Comparison of ENCODE assay signal across 18 cellular contexts in the genomic region with DNA sequence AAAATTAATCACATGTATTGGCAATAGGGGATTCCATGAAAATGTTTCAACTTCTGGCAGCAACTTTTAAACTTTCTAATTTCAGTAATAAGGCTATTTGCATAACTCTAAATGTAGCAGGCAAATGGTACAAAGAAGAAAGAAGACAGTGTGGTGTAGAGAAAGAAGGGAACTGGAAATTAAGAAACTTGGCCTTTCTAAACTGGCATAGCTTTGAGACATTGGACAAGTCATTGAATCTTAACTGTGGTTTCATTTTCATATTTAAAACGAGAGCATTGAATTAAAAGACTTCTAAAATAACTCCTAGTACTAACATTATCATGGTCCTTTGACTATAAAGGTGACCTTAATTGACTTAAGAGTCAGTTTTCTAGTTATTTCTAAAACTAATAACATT.
A peak's percentile ranks its signal among the peaks of the same experiment; 100 is the strongest.
DNase-seq lines count a peak whose midpoint lies in the region; ATAC-seq, FAIRE-seq and TF ChIP-seq lines count a peak whose summit lies in the region.
"Had no signal": no experiment of that assay in that cellular context is flagged by ENCODE, and none has a peak within 500 bp of the region (broad histone marks: within the 10 kb centered on the region; RNA-seq: fewer than 3 reads in every experiment).

No MANE protein-coding gene starts in this region.

- peaks cover 20% of the 10 kb centered on the region for H3K4me1 ChIP-seq in OCI-LY7 (ENCODE audit: insufficient read depth, low read length, poor library complexity, severe bottlenecking)
- H3K4me1 ChIP-seq: SJCRH30 had no signal

- intact Hi-C loops in OCI-LY7 (cut with micrococcal nuclease; ENCODE audit: unreplicated experiment): no loop called here

- no peaks in the 10 kb centered on the region for H3K9me3 Mint-ChIP-seq in stimulated activated naive B cell treated with anti-CD40 and anti-IgM and Interleukin-4, amounts not matched to agents 10 μg/mL and 1 μg/mL and 100 μg/mL, for 72 hours
- H3K9me3 Mint-ChIP-seq: HFFc6 had no signal

- peaks cover 14 to 29% of the 10 kb centered on the region in 2 donors for H3K36me3 Mint-ChIP-seq in stimulated activated naive B cell treated with anti-CD40 and anti-IgM and Interleukin-4, amounts not matched to agents 10 μg/mL and 1 μg/mL and 100 μg/mL, for 72 hours

- no TSS peak for BruUV-seq in OCI-LY7 (replicated peaks; lab: Mats Ljungman, UMichigan)

- no peak overlapping the region for H3K4me3 Mint-ChIP-seq in stimulated activated naive B cell treated with anti-CD40 and anti-IgM and Interleukin-4, amounts not matched to agents 10 μg/mL and 1 μg/mL and 100 μg/mL, for 72 hours
- H3K4me3 Mint-ChIP-seq: HFFc6 had no signal

- ATAC-seq in HG02759 (IDR thresholded peaks at IDR 0.05; ENCODE audit: unreplicated experiment): peak; percentile 52
- peak; percentile 46 to 71 for ATAC-seq in stimulated activated naive B cell treated with anti-CD40 and anti-IgM and Interleukin-4, amounts not matched to agents 10 μg/mL and 1 μg/mL and 100 μg/mL, for 72 hours (replicated peaks)
- no peak for ATAC-seq in HG02571 (IDR thresholded peaks at IDR 0.05; ENCODE audit: unreplicated experiment)

- peak; percentile 60 for FAIRE-seq in GM18507 (lab: Jason Lieb, UNC)

- TF ChIP-seq CTCF in OCI-LY7 (conservative IDR thresholded peaks at IDR 0.05; ENCODE audit: low read length): no peak

- H3K27me3 Mint-ChIP-seq in stimulated activated naive B cell treated with anti-CD40 and anti-IgM and Interleukin-4, amounts not matched to agents 10 μg/mL and 1 μg/mL and 100 μg/mL, for 72 hours: no peaks in the 10 kb centered on the region

- no peaks in the 10 kb centered on the region for H3K9me2 ChIP-seq in OCI-LY7 (ENCODE audit: insufficient read depth, low read length)

- no peaks in the 10 kb centered on the region for H3K9me3 ChIP-seq in OCI-LY7 (ENCODE audit: low read length)
- H3K9me3 ChIP-seq: SJCRH30 had no signal

- H3K27ac Mint-ChIP-seq in stimulated activated naive B cell treated with anti-CD40 and anti-IgM and Interleukin-4, amounts not matched to agents 10 μg/mL and 1 μg/mL and 100 μg/mL, for 72 hours: peak overlapping the region; percentile 49
- H3K27ac Mint-ChIP-seq: HFFc6 had no signal

- POLR2A ChIA-PET in OCI-LY7 (lab: Charles Lee): no interaction called here

- H3K27ac ChIP-seq in OCI-LY7 (ENCODE audit: low read depth, low read length, poor library complexity, severe bottlenecking): no peak overlapping the region
- H3K27ac ChIP-seq: PC-9, SJCRH30 had no signal

- CTCF ChIA-PET in OCI-LY7 (lab: Charles Lee; ENCODE audit: unreplicated experiment): no interaction called here

- H3K36me3 ChIP-seq in OCI-LY7 (ENCODE audit: insufficient read depth, low read length): peaks cover 18% of the 10 kb centered on the region; the same call in 1 of the 2 replicates
- H3K36me3 ChIP-seq: SJCRH30 had no signal

- no peak overlapping the region for H2AFZ ChIP-seq in OCI-LY7 (ENCODE audit: low read length)
- H2AFZ ChIP-seq: PC-9 had no signal

- 0 out of 2 replicates have a peak, but pooled peaks cover 7% of the 10 kb centered on the region for H3K79me2 ChIP-seq in OCI-LY7 (ENCODE audit: insufficient read depth, low read depth, low read length)

- peak overlapping the region; percentile 19; the same call in 1 of the 2 replicates for H3K4me2 ChIP-seq in OCI-LY7 (ENCODE audit: low read length)
- H3K4me2 ChIP-seq: PC-9 had no signal

- H3K4me3 ChIP-seq in OCI-LY7 (ENCODE audit: low read depth, low read length, poor library complexity, severe bottlenecking): no peak overlapping the region
- H3K4me3 ChIP-seq: PC-9, SJCRH30 had no signal

- peaks cover 10% of the 10 kb centered on the region; the same call in 1 of the 2 replicates for H4K20me1 ChIP-seq in OCI-LY7 (ENCODE audit: insufficient read depth, low read length)

- DNase-seq in GM18507 (ENCODE audit: extremely low spot score, insufficient read length, low read depth) (no peak), OCI-LY7 (ENCODE audit: low spot score) (no peak), amniotic stem cell (lab: John Stamatoyannopoulos, UW) (no peak)
- DNase-seq in stimulated activated naive B cell treated with anti-CD40 and anti-IgM and Interleukin-4, amounts not matched to agents 10 μg/mL and 1 μg/mL and 100 μg/mL, for 72 hours: no peak
- no peak for DNase-seq in stimulated activated CD4-positive, alpha-beta T cell treated with anti-CD3 and anti-CD28 coated beads, Interleukin-1b, Interleukin-23, amount 100 ng/mL, for 48 hours
- DNase-seq: COR-L47, DMS153, HFFc6, Kasumi-1, NCI-H1105 treated with DMSO at 0.1 percent for 48 hours, NCI-H1694 treated with DMSO at 0.1 percent for 48 hours, NCI-H2107, NCI-H226, NCI-H526, PC-9, SJCRH30 had no signal

- H3K4me1 Mint-ChIP-seq in stimulated activated naive B cell treated with anti-CD40 and anti-IgM and Interleukin-4, amounts not matched to agents 10 μg/mL and 1 μg/mL and 100 μg/mL, for 72 hours: peaks cover 16 to 36% of the 10 kb centered on the region in 2 donors
